Comparison of ENCODE assay signal across 23 cellular contexts in the genomic region with DNA sequence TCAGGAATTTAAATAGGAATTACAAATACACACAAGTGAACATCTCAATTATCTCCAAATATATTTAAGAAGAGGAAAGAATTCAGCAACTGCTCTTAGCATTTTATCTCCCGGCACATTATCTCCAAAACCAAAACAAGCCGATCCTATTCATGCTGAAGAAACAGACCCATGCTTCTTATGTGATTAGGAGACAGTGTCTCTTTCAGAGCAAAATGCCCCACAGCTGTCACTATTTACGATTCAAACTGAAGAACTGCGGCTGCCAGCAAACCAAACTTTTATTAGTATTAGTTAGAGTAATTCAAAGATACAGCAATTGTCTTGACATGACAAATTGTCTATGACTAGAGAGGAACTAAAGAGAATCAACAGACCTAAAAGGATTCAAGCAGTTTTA.
"Had no signal": no experiment of that assay in that cellular context is flagged by ENCODE, and none has a peak within 500 bp of the region (broad histone marks: within the 10 kb centered on the region; RNA-seq: fewer than 3 reads in every experiment).

No MANE protein-coding gene starts in this region.

- H3K36me3 ChIP-seq: ovary had no signal

- H3K27me3 Mint-ChIP-seq: activated CD8-positive, alpha-beta memory T cell treated with anti-CD3 and anti-CD28 coated beads, Interleukin-2, amount 10 ng/mL, durations not matched to agents 7 days and 5 days; naive thymus-derived CD8-positive, alpha-beta T cell had no signal

- H3K4me3 Mint-ChIP-seq: activated CD8-positive, alpha-beta memory T cell treated with anti-CD3 and anti-CD28 coated beads, Interleukin-2, amount 10 ng/mL, durations not matched to agents 7 days and 5 days; activated CD8-positive, alpha-beta T cell treated with anti-CD3 and anti-CD28 coated beads, Interleukin-2, amount 10 ng/mL, durations not matched to agents 7 days and 5 days; naive thymus-derived CD8-positive, alpha-beta T cell had no signal

- H3K27me3 ChIP-seq: breast epithelium, foreskin keratinocyte, ovary, transverse colon had no signal

- H3K27ac Mint-ChIP-seq: activated CD8-positive, alpha-beta memory T cell treated with anti-CD3 and anti-CD28 coated beads, Interleukin-2, amount 10 ng/mL, durations not matched to agents 7 days and 5 days; activated CD8-positive, alpha-beta T cell treated with anti-CD3 and anti-CD28 coated beads, Interleukin-2, amount 10 ng/mL, durations not matched to agents 7 days and 5 days; activated T-helper 2 cell treated with anti-CD3 and anti-CD28 coated beads, Interferon-gamma antibody, Interleukin-2, Interleukin-4, amounts not matched to agents 10 μg/mL and 5 μg/mL and 100 μg/mL, durations not matched to agents 14 hours and 24 hours and 36 hours had no signal

- DNase-seq: activated CD4-positive, alpha-beta T cell treated with anti-CD3 and anti-CD28 coated beads, Interleukin-2, amount 50 U/mL, for 1 hour; activated CD4-positive, CD25-positive, alpha-beta regulatory T cell treated with anti-CD3 and anti-CD28 coated beads, Interleukin-2, amount 50 U/mL, for 72 hours; activated CD8-positive, alpha-beta memory T cell treated with anti-CD3 and anti-CD28 coated beads, Interleukin-2, amount 10 ng/mL, durations not matched to agents 7 days and 5 days; activated CD8-positive, alpha-beta T cell treated with anti-CD3 and anti-CD28 coated beads, Interleukin-2, amount 10 ng/mL, durations not matched to agents 7 days and 5 days; activated T-cell treated with anti-CD3 and anti-CD28 coated beads, Interleukin-2, amount 50 U/mL, for 48 hours; central memory CD4-positive, alpha-beta T cell; foreskin keratinocyte; left cardiac atrium; mammary epithelial cell; naive thymus-derived CD8-positive, alpha-beta T cell; ovary; retina; stimulated activated CD4-positive, alpha-beta T cell treated with anti-CD3 and anti-CD28 coated beads, Interleukin-15, amount 100 ng/mL, for 24 hours; stimulated activated naive CD4-positive, alpha-beta T cell treated with Interleukin-2 at 50 U/mL for 16 hours; T-helper 9 cell; transverse colon; WERI-Rb-1 had no signal

- H3K27ac ChIP-seq: breast epithelium, foreskin keratinocyte, ovary, prostate gland, transverse colon, WERI-Rb-1 had no signal

- H3K4me1 ChIP-seq: breast epithelium, foreskin keratinocyte, prostate gland, transverse colon had no signal

- ATAC-seq: activated CD8-positive, alpha-beta memory T cell treated with anti-CD3 and anti-CD28 coated beads, Interleukin-2, amount 10 ng/mL, durations not matched to agents 7 days and 5 days; activated CD8-positive, alpha-beta T cell treated with anti-CD3 and anti-CD28 coated beads, Interleukin-2, amount 10 ng/mL, durations not matched to agents 7 days and 5 days; activated naive CD4-positive, alpha-beta T cell treated with anti-CD3 and anti-CD28 coated beads, Interleukin-2, amount 50 U/mL, for 72 hours; esophagus mucosa; foreskin keratinocyte; left cardiac atrium; naive thymus-derived CD8-positive, alpha-beta T cell; sciatic nerve had no signal

- H3K4me3 ChIP-seq: breast epithelium, ovary, prostate gland, transverse colon had no signal

- H3K9me3 Mint-ChIP-seq: activated naive CD4-positive, alpha-beta T cell treated with anti-CD3 and anti-CD28 coated beads, Interleukin-2, amount 50 U/mL, for 72 hours; activated T-helper 2 cell treated with anti-CD3 and anti-CD28 coated beads, Interferon-gamma antibody, Interleukin-2, Interleukin-4, amounts not matched to agents 10 μg/mL and 5 μg/mL and 100 μg/mL, durations not matched to agents 14 hours and 24 hours and 36 hours; naive thymus-derived CD8-positive, alpha-beta T cell had no signal

- H3K9me3 ChIP-seq: breast epithelium, ovary, prostate gland, transverse colon had no signal
